In genomic region chr7:152382244-152382643, GRCh38 we compare ENCODE assay signal across 17 cellular contexts. TPM values are rescaled to one million over a fixed set of nuclear protein-coding genes. Genes with fewer than 3 reads are reported as not detected.
DNase-seq lines count a peak whose midpoint lies in the region; ATAC-seq and TF ChIP-seq lines count a peak whose summit lies in the region.
"Had no signal": no experiment of that assay in that cellular context is flagged by ENCODE, and none has a peak within 500 bp of the region (broad histone marks: within the 10 kb centered on the region; RNA-seq: fewer than 3 reads in every experiment).

No MANE protein-coding gene starts in this region.

- no peak overlapping the region for H3K27ac Mint-ChIP-seq in activated naive CD4-positive, alpha-beta T cell treated with anti-CD3 and anti-CD28 coated beads for 36 hours
- no peak overlapping the region for H3K27ac Mint-ChIP-seq in activated naive CD4-positive, alpha-beta T cell treated with anti-CD3 and anti-CD28 coated beads, Interleukin-2, amount 10 ng/mL, durations not matched to agents 7 days and 5 days
- H3K27ac Mint-ChIP-seq: HFFc6 had no signal

- peaks cover 4% of the 10 kb centered on the region for H3K36me3 Mint-ChIP-seq in activated naive CD4-positive, alpha-beta T cell treated with anti-CD3 and anti-CD28 coated beads for 36 hours (ENCODE audit: low read depth)
- peaks cover 2% of the 10 kb centered on the region for H3K36me3 Mint-ChIP-seq in activated naive CD4-positive, alpha-beta T cell treated with anti-CD3 and anti-CD28 coated beads, Interleukin-2, amount 10 ng/mL, durations not matched to agents 7 days and 5 days

- peaks cover 4% of the 10 kb centered on the region for H3K9me3 Mint-ChIP-seq in activated naive CD4-positive, alpha-beta T cell treated with anti-CD3 and anti-CD28 coated beads for 36 hours
- peaks cover 8% of the 10 kb centered on the region for H3K9me3 Mint-ChIP-seq in activated naive CD4-positive, alpha-beta T cell treated with anti-CD3 and anti-CD28 coated beads, Interleukin-2, amount 10 ng/mL, durations not matched to agents 7 days and 5 days

- H3K9me3 ChIP-seq in HEK293 (ENCODE audit: control insufficient read depth, insufficient read depth, low read depth, low read length), result no peaks in the 10 kb centered on the region

- intact Hi-C loops in activated naive CD4-positive, alpha-beta T cell treated with anti-CD3 and anti-CD28 coated beads for 36 hours (cut with micrococcal nuclease), result loop anchor here (5.0 kb wide), 1 partner anchor 40 kb away; no protein-coding TSS in a partner anchor

- H3K4me1 Mint-ChIP-seq in activated naive CD4-positive, alpha-beta T cell treated with anti-CD3 and anti-CD28 coated beads for 36 hours (ENCODE audit: low read depth), result peaks cover 27% of the 10 kb centered on the region
- peaks cover 9% of the 10 kb centered on the region for H3K4me1 Mint-ChIP-seq in activated naive CD4-positive, alpha-beta T cell treated with anti-CD3 and anti-CD28 coated beads, Interleukin-2, amount 10 ng/mL, durations not matched to agents 7 days and 5 days

- no peaks in the 10 kb centered on the region for H3K27me3 Mint-ChIP-seq in activated naive CD4-positive, alpha-beta T cell treated with anti-CD3 and anti-CD28 coated beads for 36 hours (ENCODE audit: low read depth)
- H3K27me3 Mint-ChIP-seq in activated naive CD4-positive, alpha-beta T cell treated with anti-CD3 and anti-CD28 coated beads, Interleukin-2, amount 10 ng/mL, durations not matched to agents 7 days and 5 days, result no peaks in the 10 kb centered on the region

- no peak overlapping the region for H3K27ac ChIP-seq in HEK293 (ENCODE audit: extremely low read depth, low read depth, low read length)
- H3K27ac ChIP-seq: C4-2B had no signal

- H3K4me3 ChIP-seq in HEK293 (ENCODE audit: low read depth, low read length), result no peak overlapping the region

- TF ChIP-seq CTCF in HEK293 (tag by site-specific recombination; IDR thresholded peaks at IDR 0.05), result no peak

- H3K36me3 ChIP-seq in HEK293 (ENCODE audit: control insufficient read depth in 2 of 2, insufficient read depth in 1 of 2, low read length in 2 of 2), result no peaks in the 10 kb centered on the region

- CTCF ChIA-PET in activated naive CD4-positive, alpha-beta T cell treated with anti-CD3 and anti-CD28 coated beads for 36 hours (lab: Charles Lee), result no interaction called here
- CTCF ChIA-PET in activated naive CD4-positive, alpha-beta T cell treated with anti-CD3 and anti-CD28 coated beads, Interleukin-2, amount 10 ng/mL, durations not matched to agents 7 days and 5 days (lab: Charles Lee), result no interaction called here
- CTCF ChIA-PET in HEK293 (lab: Yijun Ruan, JAX), result interaction anchor here (0.6 kb wide), 1 partner anchor 615 kb away, joined by 3 read pairs; no protein-coding TSS in a partner anchor

- no peak overlapping the region for H3K4me3 Mint-ChIP-seq in activated naive CD4-positive, alpha-beta T cell treated with anti-CD3 and anti-CD28 coated beads for 36 hours
- no peak overlapping the region for H3K4me3 Mint-ChIP-seq in activated naive CD4-positive, alpha-beta T cell treated with anti-CD3 and anti-CD28 coated beads, Interleukin-2, amount 10 ng/mL, durations not matched to agents 7 days and 5 days
- H3K4me3 Mint-ChIP-seq: HFFc6 had no signal

- ATAC-seq in left lobe of liver, result peak; percentile 12

- DNase-seq in activated naive CD4-positive, alpha-beta T cell treated with anti-CD3 and anti-CD28 coated beads for 36 hours, result peak; percentile 37
- DNase-seq in activated naive CD4-positive, alpha-beta T cell treated with anti-CD3 and anti-CD28 coated beads, Interleukin-2, amount 10 ng/mL, durations not matched to agents 7 days and 5 days, result no peak
- DNase-seq in M059J (ENCODE audit: low read depth), result peak; percentile 40
- no peak for DNase-seq in left lobe of liver (ENCODE audit: low spot score)
- no peak for DNase-seq in DMS 273 treated with DMSO at 0.1 percent for 48 hours (lab: John Stamatoyannopoulos, UW)
- DNase-seq in middle frontal gyrus (ENCODE audit: extremely low spot score, low spot score), result no peak
- DNase-seq: AML-193, DMS79 treated with DMSO at 0.1 percent for 48 hours, HFFc6, NCI-H1417 treated with DMSO at 0.1 percent for 48 hours, NCI-H1930, NCI-H226, NCI-H524, NCI-H82, SHP77 had no signal

- POLR2A ChIA-PET in HEK293 (lab: Yijun Ruan, JAX), result no interaction called here

- 0 out of 2 replicates have a peak, but pooled peaks cover 3% of the 10 kb centered on the region for H3K4me1 ChIP-seq in HEK293 (ENCODE audit: control insufficient read depth, insufficient read depth, low read length)

TF ChIP-seq in HEK293, 187 proteins besides CTCF, POLR2A, EP300 and RAD21 (continues in another document):
- TF ChIP-seq WT1 (tag by site-specific recombination; IDR thresholded peaks at IDR 0.05), result no peak
- TF ChIP-seq MEIS1 (CRISPR knock-in tag; IDR thresholded peaks at IDR 0.05; ENCODE audit: borderline replicate concordance), result no peak
- TF ChIP-seq ZBTB17 (tag by site-specific recombination; IDR thresholded peaks at IDR 0.05), result peak; percentile 63
- no peak for TF ChIP-seq ZNF266 (tag by site-specific recombination; IDR thresholded peaks at IDR 0.05; ENCODE audit: low read depth)
- TF ChIP-seq IKZF3 (tag by site-specific recombination; IDR thresholded peaks at IDR 0.05), result peak; percentile 51; the same call in 1 of the 2 replicates
- TF ChIP-seq ZNF423 (tag by site-specific recombination; IDR thresholded peaks at IDR 0.05), result 0 out of 2 replicates have a peak, but pooled peaks have one; percentile 36
- TF ChIP-seq ZNF561 (tag by site-specific recombination; IDR thresholded peaks at IDR 0.05; ENCODE audit: borderline replicate concordance), result no peak
- peak; percentile 57; the same call in 1 of the 2 replicates for TF ChIP-seq ZSCAN30 (tag by site-specific recombination; IDR thresholded peaks at IDR 0.05)
- peak; percentile 47; the same call in 1 of the 2 replicates for TF ChIP-seq ZNF580 (tag by site-specific recombination; IDR thresholded peaks at IDR 0.05)
- no peak for TF ChIP-seq ZNF280D (tag by site-specific recombination; IDR thresholded peaks at IDR 0.05)
- TF ChIP-seq ZNF544 (tag by site-specific recombination; IDR thresholded peaks at IDR 0.05), result no peak
- no peak for TF ChIP-seq ZBTB49 (tag by site-specific recombination; IDR thresholded peaks at IDR 0.05; ENCODE audit: low read depth)
- TF ChIP-seq ZNF701 (tag by site-specific recombination; IDR thresholded peaks at IDR 0.05), result no peak
- no peak for TF ChIP-seq ZNF654 (tag by site-specific recombination; IDR thresholded peaks at IDR 0.05; ENCODE audit: low read depth)

RNA-seq across cellular contexts. Expression of gene KMT2C, which starts 53.6 kb away (rescaled TPM):
- total RNA-seq in activated naive CD4-positive, alpha-beta T cell treated with anti-CD3 and anti-CD28 coated beads for 36 hours, result 10 to 100 TPM; 33.8 to 36.1 TPM
- total RNA-seq in M059J (2014; rRNA removed; shearing (Covaris generic)), result 9.7 and 18.9 TPM in 2 replicates
- total RNA-seq in left lobe of liver, result 34.5 TPM

Comparison
In these comparisons a context has a peak if more than half of its experiments do, and no peak if none do; other contexts are left out.
1. DNase-seq: peak in activated naive CD4-positive, alpha-beta T cell treated with anti-CD3 and anti-CD28 coated beads for 36 hours (single experiment) and M059J (single experiment); none in activated naive CD4-positive, alpha-beta T cell treated with anti-CD3 and anti-CD28 coated beads, Interleukin-2, amount 10 ng/mL, durations not matched to agents 7 days and 5 days (single experiment), left lobe of liver (single experiment), DMS 273 treated with DMSO at 0.1 percent for 48 hours (single experiment) and middle frontal gyrus (single experiment).